ENCODE assay signal across 1 cellular context in genomic region chr5:546376-546908, GRCh38.
TF ChIP-seq lines count a peak whose summit lies in the region.

No MANE protein-coding gene starts in this region.

TF ChIP-seq in WTC11, 78 proteins besides CTCF, POLR2A, EP300 and RAD21 (continued from another document):
- TF ChIP-seq CDX4 (CRISPR knock-in tag; IDR thresholded peaks at IDR 0.05; ENCODE audit: borderline replicate concordance) (no peak), TP53 (CRISPR knock-in tag; IDR thresholded peaks at IDR 0.05) (no peak), STAT6 (CRISPR knock-in tag; conservative IDR thresholded peaks at IDR 0.05; ENCODE audit: low read depth) (no peak)
TF ChIP-seq in WTC11: peak in this region for 0.
